Comparison of ENCODE assay signal across 1 cellular context in genomic region chr5:171493646-171494393, GRCh38.
TF ChIP-seq lines count a peak whose summit lies in the region.

No MANE protein-coding gene starts in this region.

TF ChIP-seq in IMR-90, 13 proteins besides CTCF, POLR2A, EP300 and RAD21 (continued from another document):
- TF ChIP-seq ELK1 (IDR thresholded peaks at IDR 0.05; ENCODE audit: borderline replicate concordance, low read depth, low read length) = no peak
- no peak for TF ChIP-seq FOS (IDR thresholded peaks at IDR 0.05; ENCODE audit: low read depth, low read length)
- no peak for TF ChIP-seq MAZ (IDR thresholded peaks at IDR 0.05; ENCODE audit: borderline replicate concordance, low read depth, low read length)
- TF ChIP-seq RFX5 (IDR thresholded peaks at IDR 0.05; ENCODE audit: low read depth, low read length) = no peak
- TF ChIP-seq CEBPB (IDR thresholded peaks at IDR 0.05; ENCODE audit: low read depth, low read length) = no peak
- no peak for TF ChIP-seq NFE2L2 (IDR thresholded peaks at IDR 0.05; ENCODE audit: low read depth, low read length)
- no peak for TF ChIP-seq CHD1 (IDR thresholded peaks at IDR 0.05; ENCODE audit: low read depth, low read length)
- no peak for TF ChIP-seq RCOR1 (IDR thresholded peaks at IDR 0.05; ENCODE audit: insufficient replicate concordance, low read length)
- TF ChIP-seq BHLHE40 (IDR thresholded peaks at IDR 0.05; ENCODE audit: low read depth, low read length) = no peak
- TF ChIP-seq MXI1 (IDR thresholded peaks at IDR 0.05; ENCODE audit: borderline replicate concordance, low read depth, low read length) = no peak
